10 cellular contexts compared by ENCODE assay signal in the genomic region with DNA sequence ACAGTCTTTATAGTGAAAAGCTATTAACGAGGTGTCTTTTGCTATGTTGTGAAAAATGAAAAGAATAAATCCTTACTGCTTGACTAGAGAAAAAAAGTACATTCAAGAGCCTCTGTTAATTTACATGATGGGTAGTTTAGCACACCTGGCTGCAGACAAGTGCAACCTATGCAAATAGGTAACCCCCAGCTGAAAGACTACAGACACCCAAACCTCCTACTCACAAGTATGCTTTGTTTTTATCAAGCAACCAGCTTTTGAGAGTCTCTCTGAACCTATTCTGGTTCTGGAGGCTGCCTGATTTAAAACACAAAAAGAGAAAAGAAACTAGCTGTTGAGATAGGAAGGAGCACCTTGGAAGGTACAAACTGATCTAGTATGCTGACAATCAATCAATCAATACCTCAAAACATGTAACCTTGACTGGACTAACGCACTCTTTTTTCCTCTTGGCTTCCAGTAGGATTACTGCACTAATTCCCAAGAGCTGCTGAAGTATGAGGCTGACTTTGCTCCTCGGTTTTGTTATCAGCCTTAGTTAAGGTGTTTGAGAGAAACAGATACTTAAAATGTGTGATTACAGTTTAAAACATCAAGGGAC.
A peak's percentile ranks its signal among the peaks of the same experiment; 100 is the strongest.
DNase-seq lines count a peak whose midpoint lies in the region; ATAC-seq and TF ChIP-seq lines count a peak whose summit lies in the region.
"Had no signal": no experiment of that assay in that cellular context is flagged by ENCODE, and none has a peak within 500 bp of the region (broad histone marks: within the 10 kb centered on the region; RNA-seq: fewer than 3 reads in every experiment).

No MANE protein-coding gene starts in this region.

- DNase-seq in RWPE2 (ENCODE audit: low spot score) (no peak), nephron progenitor cell (no peak), hippocampal formation (lab: John Stamatoyannopoulos, UW) (no peak), COLO668 (lab: John Stamatoyannopoulos, UW; ENCODE audit: unreplicated experiment) (no peak), kidney tubule cell (ENCODE audit: low spot score) (no peak), kidney glomerular epithelial cell (lab: John Stamatoyannopoulos, UW) (no peak)
- DNase-seq: stimulated activated CD4-positive, alpha-beta T cell treated with anti-CD3 and anti-CD28 coated beads, Interleukin-15, amount 100 ng/mL, for 24 hours had no signal

- peaks cover 38% of the 10 kb centered on the region for H3K9me3 Mint-ChIP-seq in nephron progenitor cell

- H3K4me1 ChIP-seq in RWPE2 (ENCODE audit: insufficient read depth, poor library complexity, severe bottlenecking) = peaks cover 15% of the 10 kb centered on the region

- no peak overlapping the region for H3K4me3 Mint-ChIP-seq in nephron progenitor cell

- H3K4me1 Mint-ChIP-seq in nephron progenitor cell = peaks cover 37% of the 10 kb centered on the region

- H3K27ac Mint-ChIP-seq in nephron progenitor cell = peak overlapping the region; percentile 88

- H3K36me3 Mint-ChIP-seq in nephron progenitor cell (ENCODE audit: low read depth) = peaks cover 39% of the 10 kb centered on the region

- TF ChIP-seq CTCF in RWPE2 (IDR thresholded peaks at IDR 0.05; ENCODE audit: poor library complexity, severe bottlenecking) (no peak), nephron progenitor cell (IDR thresholded peaks at IDR 0.05) (no peak)

- no peaks in the 10 kb centered on the region for H3K27me3 ChIP-seq in RWPE2 (ENCODE audit: insufficient read depth, poor library complexity, severe bottlenecking)

- no peak overlapping the region for H3K4me3 ChIP-seq in RWPE2 (ENCODE audit: severe bottlenecking)
- H3K4me3 ChIP-seq: cardiac muscle cell had no signal

- peaks cover 11% of the 10 kb centered on the region for H3K36me3 ChIP-seq in RWPE2 (ENCODE audit: low read depth)
- H3K36me3 ChIP-seq: cardiac muscle cell had no signal

- H3K9me3 ChIP-seq in RWPE2 (ENCODE audit: severe bottlenecking) = peaks cover 5% of the 10 kb centered on the region

- no peaks in the 10 kb centered on the region for H3K27me3 Mint-ChIP-seq in nephron progenitor cell (ENCODE audit: low read depth, poor library complexity)

- ATAC-seq in GM18909 (IDR thresholded peaks at IDR 0.05; ENCODE audit: poor library complexity, unreplicated experiment) (peak; percentile 87), HG02759 (IDR thresholded peaks at IDR 0.05; ENCODE audit: unreplicated experiment) (peak; percentile 89), RWPE2 (ENCODE audit: low read depth) (no peak)

- peak overlapping the region; percentile 14 for H3K27ac ChIP-seq in RWPE2 (ENCODE audit: poor library complexity, severe bottlenecking)
- H3K27ac ChIP-seq: cardiac muscle cell had no signal
